9 cellular contexts compared by ENCODE assay signal in the genomic region with DNA sequence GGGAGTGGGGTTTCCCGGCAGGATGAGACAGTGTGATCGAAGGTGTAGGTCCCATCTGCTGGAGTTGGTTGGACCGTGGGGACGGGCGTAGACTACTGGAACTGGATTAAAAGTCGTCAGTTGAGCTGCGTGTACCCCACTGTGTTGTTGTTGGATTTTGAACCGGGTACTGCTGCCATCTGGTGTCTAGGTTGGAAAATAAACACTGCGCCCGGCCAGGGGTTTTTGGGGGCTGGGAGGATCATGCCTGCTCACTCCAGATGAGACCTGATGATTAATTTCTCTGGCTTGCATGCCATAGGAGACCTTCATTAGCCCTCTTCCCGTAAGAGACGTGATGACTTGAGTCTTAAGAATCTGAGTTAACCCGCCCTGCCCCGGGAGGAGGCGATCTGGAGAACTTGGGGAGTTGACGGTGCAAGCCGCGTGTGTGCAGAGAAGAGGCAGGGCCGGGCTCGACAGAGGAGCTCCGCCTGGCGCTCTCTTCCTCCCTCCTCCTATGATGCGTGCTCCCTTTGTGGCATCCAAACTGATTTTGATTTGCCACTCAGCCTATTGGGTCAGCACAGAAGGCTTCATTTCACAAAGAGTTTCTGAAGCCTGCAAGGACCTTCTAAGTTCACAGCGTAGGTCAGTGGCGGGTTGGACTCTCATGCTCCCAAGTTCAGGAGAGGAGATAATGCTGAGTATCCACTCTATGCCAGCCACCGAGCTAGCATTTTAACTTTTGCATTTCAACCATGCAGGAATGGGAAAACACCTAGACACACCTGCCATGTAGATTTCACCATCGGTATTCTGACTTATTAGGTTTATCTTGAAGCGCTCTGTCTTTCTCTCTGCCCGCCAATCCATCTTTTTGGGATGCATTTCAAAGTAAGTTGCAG. TPM values are rescaled to one million over a fixed set of nuclear protein-coding genes. Genes with fewer than 3 reads are reported as not detected.
A peak's percentile ranks its signal among the peaks of the same experiment; 100 is the strongest.
DNase-seq lines count a peak whose midpoint lies in the region; ATAC-seq, FAIRE-seq and TF ChIP-seq lines count a peak whose summit lies in the region.
"Had no signal": no experiment of that assay in that cellular context is flagged by ENCODE, and none has a peak within 500 bp of the region (broad histone marks: within the 10 kb centered on the region; RNA-seq: fewer than 3 reads in every experiment).

No MANE protein-coding gene starts in this region.

- no peaks in the 10 kb centered on the region for H3K9me3 ChIP-seq in adipocyte (ENCODE audit: control insufficient read depth, low read length)
- no peaks in the 10 kb centered on the region for H3K9me3 ChIP-seq in cardiac muscle cell (ENCODE audit: low read depth)

- H3K9ac ChIP-seq in adipocyte (ENCODE audit: low read length) = peak overlapping the region; percentile 80

- no peaks in the 10 kb centered on the region for H3K36me3 ChIP-seq in adipocyte (ENCODE audit: control insufficient read depth, insufficient read depth, low read length, severe bottlenecking)
- H3K36me3 ChIP-seq in cardiac muscle cell = no peaks in the 10 kb centered on the region

- intact Hi-C loops in posterior vena cava (cut with DNase I) = loop anchor here (5.0 to 10.0 kb wide), 3 partner anchors 40 to 100 kb away; no protein-coding TSS in a partner anchor

- FAIRE-seq in HTR-8/SVneo (lab: Jason Lieb, UNC) = peak; percentile 76
- FAIRE-seq: endometrium had no signal

- no peak overlapping the region for H3K27ac ChIP-seq in cardiac muscle cell

- no peak for ATAC-seq in GM18498 (IDR thresholded peaks at IDR 0.05; ENCODE audit: unreplicated experiment)

- peak; percentile 46 for DNase-seq in COLO668 (lab: John Stamatoyannopoulos, UW; ENCODE audit: unreplicated experiment)
- DNase-seq in HTR-8/SVneo (ENCODE audit: insufficient read length, low spot score) = peak; percentile 92
- peak; percentile 50 for DNase-seq in SW480 (ENCODE audit: low spot score)
- peak; percentile 98 for DNase-seq in adipocyte (ENCODE audit: low read depth)
- peak; percentile 57 to 99 for DNase-seq in cardiac muscle cell (ENCODE audit: low read depth in 1 of 2, low spot score in 1 of 2)
- DNase-seq in posterior vena cava (ENCODE audit: low spot score) = peak; percentile 96
- peak; percentile 77 for DNase-seq in ureter (ENCODE audit: low spot score)

- TF ChIP-seq CTCF in cardiac muscle cell (IDR thresholded peaks at IDR 0.05; ENCODE audit: low read depth, low read length) = peak; percentile 71

- no peaks in the 10 kb centered on the region for H3K27me3 ChIP-seq in adipocyte (replicated peaks; ENCODE audit: control insufficient read depth, insufficient read depth, low read length)
- no peaks in the 10 kb centered on the region for H3K27me3 ChIP-seq in cardiac muscle cell

- H3K4me1 ChIP-seq in adipocyte (ENCODE audit: control insufficient read depth, insufficient read depth, low read length) = peaks cover 33% of the 10 kb centered on the region
- H3K4me1 ChIP-seq in cardiac muscle cell (ENCODE audit: low read depth) = peaks cover 3% of the 10 kb centered on the region

- peak overlapping the region; percentile 80 for H3K4me3 ChIP-seq in adipocyte (ENCODE audit: low read length)
- H3K4me3 ChIP-seq in cardiac muscle cell = no peak overlapping the region

RNA-seq across cellular contexts. Expression of gene UHRF1, which starts 2.7 kb away (rescaled TPM):
- 10.9 and 17.3 TPM in 2 replicates for total RNA-seq in cardiac muscle cell
- polyA plus RNA-seq in cardiac muscle cell = 10.0 and 17.5 TPM in 2 replicates
- 1 to 10 TPM; 2.2 to 2.9 TPM for total RNA-seq in posterior vena cava
- 1.9 TPM for total RNA-seq in ureter

RNA-seq across cellular contexts. Expression of gene ARRDC5, which starts 9.3 kb away (rescaled TPM):
- total RNA-seq in cardiac muscle cell (not detected in 2 replicates), posterior vena cava (under 1 TPM; 0.29 to 0.56 TPM), ureter (1.1 TPM)
- polyA plus RNA-seq in cardiac muscle cell = not detected in 2 replicates

RNA-seq across cellular contexts. Expression of gene PLIN3, which starts 44.6 kb away (rescaled TPM):
- total RNA-seq in cardiac muscle cell = 114 and 147 TPM in 2 replicates
- 108 and 144 TPM in 2 replicates for polyA plus RNA-seq in cardiac muscle cell
- total RNA-seq in posterior vena cava = 10 to 100 TPM; 56.6 to 88.6 TPM
- 35.7 TPM for total RNA-seq in ureter

RNA-seq across cellular contexts. Expression of gene KDM4B, which starts 56.9 kb away (rescaled TPM):
- 58.5 and 90.6 TPM in 2 replicates for total RNA-seq in cardiac muscle cell
- polyA plus RNA-seq in cardiac muscle cell = 74.6 and 79.5 TPM in 2 replicates
- 10 to 100 TPM; 31.0 to 31.4 TPM for total RNA-seq in posterior vena cava
- 58.3 TPM for total RNA-seq in ureter

Comparison
In these comparisons a context has a peak if more than half of its experiments do, and no peak if none do; other contexts are left out.
1. DNase-seq: peak in every context shown above with its lines; median percentile 98 in adipocyte; 96 in posterior vena cava; 92 in HTR-8/SVneo; 78 in cardiac muscle cell; 77 in ureter; 50 in SW480; 46 in COLO668.